In genomic region chr12:110112335-110112660, GRCh38 we compare ENCODE assay signal across 21 cellular contexts. TPM values are rescaled to one million over a fixed set of nuclear protein-coding genes. Genes with fewer than 3 reads are reported as not detected.
A peak's percentile ranks its signal among the peaks of the same experiment; 100 is the strongest.
DNase-seq lines count a peak whose midpoint lies in the region; ATAC-seq, FAIRE-seq and TF ChIP-seq lines count a peak whose summit lies in the region.
"Had no signal": no experiment of that assay in that cellular context is flagged by ENCODE, and none has a peak within 500 bp of the region (broad histone marks: within the 10 kb centered on the region; RNA-seq: fewer than 3 reads in every experiment).

No MANE protein-coding gene starts in this region.

- H3K9me3 ChIP-seq in A549 (peaks cover 13% of the 10 kb centered on the region), ascending aorta (no peaks in the 10 kb centered on the region), gastroesophageal sphincter (no peaks in the 10 kb centered on the region), thoracic aorta (no peaks in the 10 kb centered on the region)
- H3K9me3 ChIP-seq: BE2C had no signal

- no peak overlapping the region for H3K27ac Mint-ChIP-seq in chondrocyte (ENCODE audit: unreplicated experiment)
- H3K27ac Mint-ChIP-seq: CD4-positive, alpha-beta memory T cell had no signal

- no peak for FAIRE-seq in A549 (lab: Jason Lieb, UNC)
- FAIRE-seq: A204.1, D721Med, G401.6, GM12891, GM19239 had no signal

- H3K27ac ChIP-seq in A549 (peak overlapping the region; percentile 95 to 96), ascending aorta (peak overlapping the region; percentile 91 to 92), gastroesophageal sphincter (peak overlapping the region in 3 of 4 donors; percentile 59 to 92 (median 88)), thoracic aorta (peak overlapping the region; percentile 83 to 90)
- H3K27ac ChIP-seq: C4-2B, HL-60 had no signal

- no peak for ATAC-seq in A549
- no peak for ATAC-seq in gastroesophageal sphincter
- ATAC-seq in thoracic aorta (ENCODE audit: insufficient number of reproducible peaks, low FRiP score, low read depth): no peak
- no peak for ATAC-seq in GM18511 (IDR thresholded peaks at IDR 0.05; ENCODE audit: unreplicated experiment)
- ATAC-seq in GM21515 (IDR thresholded peaks at IDR 0.05; ENCODE audit: unreplicated experiment): no peak

- 91% methylated on average over 6 of the region's 6 CpGs for WGBS in A549 (ENCODE audit: missing lambda C conversion rate)
- 83 to 93% methylated on average over 2 to 3 of the region's 6 CpGs for WGBS in gastroesophageal sphincter (ENCODE audit: low coverage in 1 of 2), 2 donors

- H3K4me3 ChIP-seq in A549 (no peak overlapping the region), ascending aorta (no peak overlapping the region), gastroesophageal sphincter (no peak overlapping the region), thoracic aorta (no peak overlapping the region)

- TF ChIP-seq EP300 in A549 (IDR thresholded peaks at IDR 0.05) (no peak), gastroesophageal sphincter (IDR thresholded peaks at IDR 0.05) (no peak)

- H3K27me3 ChIP-seq in ascending aorta (no peaks in the 10 kb centered on the region), gastroesophageal sphincter (no peaks in the 10 kb centered on the region), thoracic aorta (replicated peaks; ENCODE audit: insufficient read depth) (no peaks in the 10 kb centered on the region)
- H3K27me3 ChIP-seq: BE2C had no signal

- no peak overlapping the region for H3K4me3 Mint-ChIP-seq in chondrocyte (ENCODE audit: unreplicated experiment)
- H3K4me3 Mint-ChIP-seq: CD4-positive, alpha-beta memory T cell had no signal

- TF ChIP-seq CTCF in A549 (IDR thresholded peaks at IDR 0.05): no peak
- TF ChIP-seq CTCF in ascending aorta (IDR thresholded peaks at IDR 0.05): no peak
- TF ChIP-seq CTCF in gastroesophageal sphincter (IDR thresholded peaks at IDR 0.05): no peak
- no peak for TF ChIP-seq CTCF in thoracic aorta (IDR thresholded peaks at IDR 0.05)
- TF ChIP-seq CTCF in chondrocyte (IDR thresholded peaks at IDR 0.05): no peak

- peaks cover 3% of the 10 kb centered on the region for H3K9me3 Mint-ChIP-seq in chondrocyte (ENCODE audit: low read depth)
- H3K9me3 Mint-ChIP-seq: CD4-positive, alpha-beta memory T cell had no signal

- TF ChIP-seq RAD21 in A549 (conservative IDR thresholded peaks at IDR 0.05 in 1 of 2, IDR thresholded peaks at IDR 0.05 in 1 of 2): no peak

- peaks cover 46% of the 10 kb centered on the region for H3K4me1 Mint-ChIP-seq in chondrocyte (ENCODE audit: low read depth)
- H3K4me1 Mint-ChIP-seq: CD4-positive, alpha-beta memory T cell had no signal

- no peaks in the 10 kb centered on the region for H3K36me3 ChIP-seq in ascending aorta
- no peaks in the 10 kb centered on the region for H3K36me3 ChIP-seq in gastroesophageal sphincter
- H3K36me3 ChIP-seq in thoracic aorta: no peaks in the 10 kb centered on the region
- H3K36me3 ChIP-seq: BE2C had no signal

- no peak for DNase-seq in A549 (ENCODE audit: low read depth in 1 of 2, low spot score in 1 of 2)
- peak in 1 of 2 donors; percentile 21 for DNase-seq in ascending aorta (ENCODE audit: low spot score in 2 of 2)
- no peak for DNase-seq in thoracic aorta (ENCODE audit: low spot score)
- no peak for DNase-seq in chondrocyte (ENCODE audit: low spot score)
- no peak for DNase-seq in activated CD4-positive, alpha-beta T cell treated with anti-CD3 and anti-CD28 coated beads for 4 hours
- DNase-seq: BE2C; CD4-positive, alpha-beta memory T cell; DMS153; DMS79 treated with DMSO at 0.1 percent for 48 hours; EL; H7 had no signal

- intact Hi-C loops in ascending aorta (cut with DNase I): no loop called here

- H3K4me1 ChIP-seq in A549: peaks cover 39% of the 10 kb centered on the region
- peaks cover 15 to 55% of the 10 kb centered on the region in 2 donors for H3K4me1 ChIP-seq in ascending aorta
- peaks cover 5 to 66% (median 18%) of the 10 kb centered on the region in 3 donors for H3K4me1 ChIP-seq in gastroesophageal sphincter
- H3K4me1 ChIP-seq in thoracic aorta (ENCODE audit: control insufficient read depth in 1 of 2, low read depth in 2 of 2): peaks cover 31 to 66% of the 10 kb centered on the region in 2 donors
- H3K4me1 ChIP-seq: BE2C had no signal

- CTCF ChIA-PET in A549 (lab: Yijun Ruan, JAX): interaction anchor here (0.6 to 2.9 kb wide), 6 partner anchors 10 to 112 kb away, joined by 3 to 18 read pairs (median 4); partner anchors contain the start of gene IFT81

- POLR2A ChIA-PET in A549 (lab: Yijun Ruan, JAX): no interaction called here

- no peaks in the 10 kb centered on the region for H3K36me3 Mint-ChIP-seq in chondrocyte (ENCODE audit: low read depth)
- H3K36me3 Mint-ChIP-seq: CD4-positive, alpha-beta memory T cell had no signal

- H3K4me2 ChIP-seq in A549: no peak overlapping the region

- no peaks in the 10 kb centered on the region for H3K27me3 Mint-ChIP-seq in chondrocyte (ENCODE audit: low read depth)

- no peak for TF ChIP-seq POLR2A in A549 (IDR thresholded peaks at IDR 0.05; ENCODE audit: low read length)
- TF ChIP-seq POLR2A in gastroesophageal sphincter (IDR thresholded peaks at IDR 0.05): no peak

TF ChIP-seq in A549, 52 proteins besides CTCF, POLR2A, EP300 and RAD21:
- TF ChIP-seq ELK1 (IDR thresholded peaks at IDR 0.05; ENCODE audit: low read depth, low read length) (no peak), RFX5 (IDR thresholded peaks at IDR 0.05) (no peak), CHD2 (IDR thresholded peaks at IDR 0.05; ENCODE audit: low read length, partially characterized antibody) (no peak), SMC3 (IDR thresholded peaks at IDR 0.05) (no peak)

RNA-seq across cellular contexts. Expression of gene IFT81, which starts 11.9 kb away (rescaled TPM):
- polyA plus RNA-seq in A549 (2011; rRNA removed) (39.7 and 73.4 TPM in 2 replicates), A549 (2017; fragmentation: RNase III; extraction: RNeasy Plus Mini Kit Qiagen cat#74134 plus additional on column Dnase treatment) (40.7 to 41.6 TPM (median 40.7 TPM) in 3 replicates)
- polyA plus RNA-seq in A549 (2012; cell fraction: cytosol; rRNA removed): 11.9 and 12.0 TPM in 2 replicates
- polyA plus RNA-seq in A549 (2012; cell fraction: nucleus; rRNA removed): 6.9 and 9.0 TPM in 2 replicates
- polyA minus RNA-seq in A549 (2011; rRNA and poly(A)+ RNA removed): 10.3 and 10.6 TPM in 2 replicates
- total RNA-seq in ascending aorta (12.0 TPM), gastroesophageal sphincter (10 to 100 TPM; 16.0 to 40.0 (median 20.7) TPM), thoracic aorta (10 to 100 TPM in 1 of 2 donors, 1 to 10 TPM in 1; 9.3 to 17.4 TPM), chondrocyte (8.6 to 10.9 TPM (median 8.9 TPM) in 3 replicates)
